In the genomic region with DNA sequence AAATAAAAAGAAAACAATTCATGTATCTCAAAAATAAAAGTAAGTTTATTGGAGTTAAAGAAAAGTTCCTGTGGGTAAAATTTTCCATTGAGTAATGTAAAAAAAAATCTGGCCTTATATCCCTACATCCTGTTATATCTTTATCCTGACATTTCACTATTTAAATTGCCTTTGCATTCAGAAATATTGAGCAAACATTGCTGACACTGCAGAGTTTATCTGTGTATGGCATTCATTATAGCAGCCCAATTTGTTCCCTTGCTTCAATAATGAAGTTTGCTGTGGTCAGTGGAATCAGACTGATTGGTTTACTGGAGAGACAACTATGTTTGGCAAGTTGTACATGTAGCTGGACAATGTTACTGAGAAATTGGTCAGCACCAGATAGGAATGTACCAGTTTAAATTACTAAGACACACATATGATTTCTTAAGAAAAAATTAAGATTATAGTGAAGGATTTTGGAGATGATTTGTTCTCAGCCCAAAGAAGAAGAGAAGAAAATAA, we compare ENCODE assay signal across 21 cellular contexts.
DNase-seq lines count a peak whose midpoint lies in the region; ATAC-seq, FAIRE-seq and TF ChIP-seq lines count a peak whose summit lies in the region.
"Had no signal": no experiment of that assay in that cellular context is flagged by ENCODE, and none has a peak within 500 bp of the region (broad histone marks: within the 10 kb centered on the region; RNA-seq: fewer than 3 reads in every experiment).

No MANE protein-coding gene starts in this region.

- H3K79me2 ChIP-seq in HepG2 (ENCODE audit: insufficient read depth, low read length), result no peaks in the 10 kb centered on the region

- in situ Hi-C loops in HepG2 (cut with HindIII; ENCODE audit: extremely low pct_ligation_motif_present, low pct_unique_long_range_greater_than_20kb), result no loop called here

- H3K27me3 ChIP-seq in HepG2 (ENCODE audit: control insufficient read depth in 1 of 2, insufficient read depth in 2 of 2, low read length in 2 of 2) (no peaks in the 10 kb centered on the region), right lobe of liver (no peaks in the 10 kb centered on the region)
- H3K27me3 ChIP-seq: BE2C had no signal

- no peak for TF ChIP-seq POLR2A in HepG2 (IDR thresholded peaks at IDR 0.05; ENCODE audit: insufficient read depth in 1 of 2, low read depth in 2 of 2, low read length in 2 of 2)
- TF ChIP-seq POLR2A in right lobe of liver (IDR thresholded peaks at IDR 0.05), result no peak

- H3K9ac ChIP-seq in HepG2 (ENCODE audit: insufficient read depth, low read depth, low read length), result no peak overlapping the region
- H3K9ac ChIP-seq: GM23248 had no signal

- BruUV-seq in HepG2 (replicated peaks; lab: Mats Ljungman, UMichigan), result no TSS peak

- H3K4me1 ChIP-seq in HepG2 (ENCODE audit: insufficient read depth, low read length) (no peaks in the 10 kb centered on the region), right lobe of liver (no peaks in the 10 kb centered on the region), mucosa of descending colon (ENCODE audit: low read depth) (no peaks in the 10 kb centered on the region)
- H3K4me1 ChIP-seq: BE2C, HAP-1 had no signal

- no peak for FAIRE-seq in HepG2 (lab: Jason Lieb, UNC)
- FAIRE-seq: G401.6, GM12891 had no signal

- H3K27ac ChIP-seq in HepG2 (ENCODE audit: extremely low read length, insufficient read depth, low read length) (no peak overlapping the region), right lobe of liver (no peak overlapping the region)
- H3K27ac ChIP-seq: 22Rv1, GM23248 had no signal

- H3K4me2 ChIP-seq in HepG2 (ENCODE audit: low read depth, low read length), result no peak overlapping the region

- H3K9me3 ChIP-seq in HepG2 (ENCODE audit: low read length) (no peaks in the 10 kb centered on the region), right lobe of liver (no peaks in the 10 kb centered on the region), mucosa of descending colon (no peaks in the 10 kb centered on the region)
- H3K9me3 ChIP-seq: BE2C, HAP-1 had no signal

- intact Hi-C loops in HepG2 (cut with micrococcal nuclease; ENCODE audit: unreplicated experiment) (no loop called here), right lobe of liver (cut with DNase I) (no loop called here), mucosa of descending colon (cut with DNase I, micrococcal nuclease) (no loop called here)

- no peak overlapping the region for H2AFZ ChIP-seq in HepG2 (ENCODE audit: low read length)
- H2AFZ ChIP-seq: GM23248 had no signal

- CTCF ChIA-PET in HepG2 (lab: Yijun Ruan, JAX; ENCODE audit: low intra/inter-chr PET ratio, low total read pairs), result no interaction called here

- TF ChIP-seq EP300 in HepG2 (IDR thresholded peaks at IDR 0.05; ENCODE audit: low read depth in 2 of 2, low read length in 2 of 2) (no peak), HepG2 (CRISPR knock-in tag; IDR thresholded peaks at IDR 0.05; ENCODE audit: borderline replicate concordance) (no peak)

- no peaks in the 10 kb centered on the region for H4K20me1 ChIP-seq in HepG2 (ENCODE audit: insufficient read depth, low read length)

- H3K36me3 ChIP-seq in HepG2 (replicated peaks in 1 of 2; ENCODE audit: control insufficient read depth in 1 of 2, insufficient read depth in 2 of 2, low read length in 2 of 2), result no peaks in the 10 kb centered on the region
- H3K36me3 ChIP-seq in right lobe of liver, result no peaks in the 10 kb centered on the region
- no peaks in the 10 kb centered on the region for H3K36me3 ChIP-seq in mucosa of descending colon (ENCODE audit: low read depth)
- H3K36me3 ChIP-seq: BE2C, HAP-1 had no signal

- DNase-seq in HepG2 (ENCODE audit: low spot score) (no peak), right lobe of liver (no peak), fibroblast of gingiva (ENCODE audit: low read depth) (peak; percentile 71), RKO (ENCODE audit: low spot score) (no peak), mucosa of descending colon (no peak), SHP77 (lab: John Stamatoyannopoulos, UW) (no peak)
- DNase-seq: BE2C; C1 segment of cervical spinal cord; CD4-positive, CD25-positive, alpha-beta regulatory T cell; CD8-positive, alpha-beta memory T cell; COR-L47; DMS 273 treated with DMSO at 0.1 percent for 48 hours; DMS53; DND-41; GM23248 had no signal

- TF ChIP-seq CTCF in HepG2 (CRISPR knock-in tag; IDR thresholded peaks at IDR 0.05) (no peak), right lobe of liver (IDR thresholded peaks at IDR 0.05) (no peak), mucosa of descending colon (IDR thresholded peaks at IDR 0.05) (no peak)

- ATAC-seq in HepG2 (no peak), right lobe of liver (no peak), SK-N-SH treated with all-trans-retinoic acid at 6 μM for 48 hours (no peak), mucosa of descending colon (no peak), GM18909 (IDR thresholded peaks at IDR 0.05; ENCODE audit: poor library complexity, unreplicated experiment) (no peak)

- TF ChIP-seq RAD21 in HepG2 (CRISPR knock-in tag; IDR thresholded peaks at IDR 0.05), result no peak

- H3K4me3 ChIP-seq in HepG2 (replicated peaks in 1 of 3; ENCODE audit: insufficient read depth in 1 of 3, low read depth in 2 of 3, low read length in 3 of 3), result no peak overlapping the region
- no peak overlapping the region for H3K4me3 ChIP-seq in right lobe of liver
- H3K4me3 ChIP-seq in mucosa of descending colon, result no peak overlapping the region
- H3K4me3 ChIP-seq: GM23248, HAP-1 had no signal

- POLR2A ChIA-PET in HepG2 (lab: Yijun Ruan, JAX), result no interaction called here

TF ChIP-seq in HepG2, 621 proteins besides CTCF, POLR2A, EP300 and RAD21:
- TF ChIP-seq MAFF (IDR thresholded peaks at IDR 0.05; ENCODE audit: low read depth, low read length), result peak; percentile 10; the same call in 1 of the 2 replicates
- TF ChIP-seq MAF1 (CRISPR knock-in tag; IDR thresholded peaks at IDR 0.05; ENCODE audit: borderline replicate concordance), result no peak
- no peak for TF ChIP-seq RFX1 (IDR thresholded peaks at IDR 0.05)
- TF ChIP-seq MAFK (conservative IDR thresholded peaks at IDR 0.05 in 1 of 2, IDR thresholded peaks at IDR 0.05 in 1 of 2; ENCODE audit: low read length in 2 of 2), result peak; percentile 9 to 60; a peak in 2 of 4 replicates
- TF ChIP-seq SRSF4 (IDR thresholded peaks at IDR 0.05; ENCODE audit: low read depth, low read length, poor library complexity, severe bottlenecking), result no peak

TF ChIP-seq in SK-N-SH treated with all-trans-retinoic acid at 6 μM for 48 hours, 23 proteins besides CTCF, POLR2A, EP300 and RAD21:
- TF ChIP-seq ZFP30 (CRISPR knock-in tag; IDR thresholded peaks at IDR 0.05), result no peak
- TF ChIP-seq CSDC2 (CRISPR knock-in tag; IDR thresholded peaks at IDR 0.05), result no peak
- peak; percentile 68 for TF ChIP-seq TCF4 (CRISPR knock-in tag; IDR thresholded peaks at IDR 0.05; ENCODE audit: borderline replicate concordance)
- peak; percentile 45 for TF ChIP-seq ISL1 (CRISPR knock-in tag; IDR thresholded peaks at IDR 0.05)
- peak; percentile 80 for TF ChIP-seq TSHZ2 (CRISPR knock-in tag; IDR thresholded peaks at IDR 0.05)
